ENCODE assay signal across 1 cellular context in genomic region chr6:44284867-44285266, GRCh38.
TF ChIP-seq lines count a peak whose summit lies in the region.

No MANE protein-coding gene starts in this region.

TF ChIP-seq in K562, 482 proteins besides CTCF, POLR2A, EP300 and RAD21:
- no peak for TF ChIP-seq ZNF561 (CRISPR knock-in tag; conservative IDR thresholded peaks at IDR 0.05)
- TF ChIP-seq OTX1 (CRISPR knock-in tag; IDR thresholded peaks at IDR 0.05), result no peak
- TF ChIP-seq ZBTB7A (IDR thresholded peaks at IDR 0.05; ENCODE audit: borderline replicate concordance, control insufficient read depth, low read depth, low read length), result no peak
- TF ChIP-seq IFI16 (CRISPR knock-in tag; IDR thresholded peaks at IDR 0.05), result no peak
- no peak for TF ChIP-seq SFPQ (IDR thresholded peaks at IDR 0.05; ENCODE audit: low read depth, low read length)
- peak; percentile 40; the same call in 1 of the 2 replicates for TF ChIP-seq ZNF263 (CRISPR knock-in tag; IDR thresholded peaks at IDR 0.05; ENCODE audit: borderline replicate concordance)
- no peak for TF ChIP-seq MTF1 (CRISPR knock-in tag; IDR thresholded peaks at IDR 0.05; ENCODE audit: borderline replicate concordance)
